Comparison of ENCODE assay signal across 30 cellular contexts in genomic region chr2:145905371-145905770, GRCh38.
"Had no signal": no experiment of that assay in that cellular context is flagged by ENCODE, and none has a peak within 500 bp of the region (broad histone marks: within the 10 kb centered on the region; RNA-seq: fewer than 3 reads in every experiment).

No MANE protein-coding gene starts in this region.

- H3K4me3 ChIP-seq: coronary artery, dorsolateral prefrontal cortex had no signal

- H3K27me3 ChIP-seq: brain microvascular endothelial cell had no signal

- H3K36me3 ChIP-seq: brain microvascular endothelial cell, WERI-Rb-1 had no signal

- ATAC-seq: activated CD4-positive, CD25-positive, alpha-beta regulatory T cell treated with anti-CD3 and anti-CD28 coated beads, Interleukin-2, amount 50 U/mL, for 24 hours; activated CD8-positive, alpha-beta memory T cell treated with anti-CD3 and anti-CD28 coated beads, Interleukin-2, amount 10 ng/mL, durations not matched to agents 7 days and 5 days; activated CD8-positive, alpha-beta T cell treated with anti-CD3 and anti-CD28 coated beads, Interleukin-2, amount 10 ng/mL, durations not matched to agents 7 days and 5 days; activated T-cell treated with anti-CD3 and anti-CD28 coated beads, Interleukin-2, amount 50 U/mL, for 72 hours; esophagus mucosa; T-helper 17 cell had no signal

- H3K27ac ChIP-seq: brain microvascular endothelial cell, coronary artery, dorsolateral prefrontal cortex, WERI-Rb-1 had no signal

- FAIRE-seq: astrocyte, frontal cortex had no signal

- DNase-seq: activated B cell treated with CpG ODN at 0.5 μM for 24 hours; activated CD4-positive, alpha-beta memory T cell treated with anti-CD3 and anti-CD28 coated beads for 36 hours; activated CD4-positive, alpha-beta T cell treated with anti-CD3 and anti-CD28 coated beads, Interleukin-2, amount 10 ng/mL, durations not matched to agents 24 days and 14 days; activated CD8-positive, alpha-beta memory T cell treated with anti-CD3 and anti-CD28 coated beads, Interleukin-2, amount 10 ng/mL, durations not matched to agents 7 days and 5 days; activated CD8-positive, alpha-beta memory T cell treated with anti-CD3 and anti-CD28 coated beads, Interleukin-2, amount 50 U/mL, for 4 hours; activated CD8-positive, alpha-beta T cell treated with anti-CD3 and anti-CD28 coated beads, Interleukin-2, amount 10 ng/mL, durations not matched to agents 7 days and 5 days; activated gamma-delta T cell; activated naive CD4-positive, alpha-beta T cell; activated naive CD4-positive, alpha-beta T cell treated with anti-CD3 and anti-CD28 coated beads, Interleukin-2, amount 50 U/mL, for 16 hours; activated T-cell treated with anti-CD3 and anti-CD28 coated beads, Interleukin-2, amount 50 U/mL, for 1 hour; activated T-cell treated with anti-CD3 and anti-CD28 coated beads, Interleukin-2, amount 50 U/mL, for 72 hours; amniotic stem cell; anterior cingulate cortex; brain microvascular endothelial cell; central memory CD4-positive, alpha-beta T cell; cerebellar nuclear complex; dorsolateral prefrontal cortex; effector memory CD4-positive, alpha-beta T cell; endodermal cell; foreskin fibroblast; head of caudate nucleus; hippocampal formation; T-helper 17 cell; T1000; WERI-Rb-1 had no signal
